Comparison of ENCODE assay signal across 8 cellular contexts in genomic region chr7:134750083-134751062, GRCh38.
DNase-seq lines count a peak whose midpoint lies in the region; ATAC-seq and TF ChIP-seq lines count a peak whose summit lies in the region.

No MANE protein-coding gene starts in this region.

- DNase-seq in GM10248 (ENCODE audit: extremely low spot score), result peak; percentile 68
- DNase-seq in T follicular helper cell (ENCODE audit: low read depth), result peak; percentile 48
- peak; percentile 62 for DNase-seq in amniotic epithelial cell (ENCODE audit: low read depth)
- peak; percentile 77 for DNase-seq in iPS-NIHi11 (ENCODE audit: low spot score)
- DNase-seq in stimulated activated CD4-positive, alpha-beta T cell treated with anti-CD3 and anti-CD28 coated beads, Interleukin-2, amount 100 ng/mL, for 4 hours (ENCODE audit: low read depth), result peak; percentile 41
- DNase-seq in DMS79 treated with DMSO at 0.1 percent for 48 hours (lab: John Stamatoyannopoulos, UW), result no peak

- peak; percentile 73 for TF ChIP-seq CTCF in GM10248 (IDR thresholded peaks at IDR 0.05; ENCODE audit: control extremely low read depth, extremely low read depth, low read depth, missing control alignments)

- POLR2A ChIA-PET in GM10248 (lab: Yijun Ruan, JAX), result no interaction called here

- ATAC-seq in HG02763 (IDR thresholded peaks at IDR 0.05; ENCODE audit: unreplicated experiment) (peak; percentile 44), GM18907 (IDR thresholded peaks at IDR 0.05; ENCODE audit: unreplicated experiment) (no peak)

- CTCF ChIA-PET in GM10248 (lab: Yijun Ruan, JAX), result interaction anchor here (0.6 to 4.7 kb wide), 24 partner anchors 9 to 486 kb away, joined by 3 to 39 read pairs (median 4); no protein-coding TSS in a partner anchor
